11 cellular contexts compared by ENCODE assay signal in the genomic region with DNA sequence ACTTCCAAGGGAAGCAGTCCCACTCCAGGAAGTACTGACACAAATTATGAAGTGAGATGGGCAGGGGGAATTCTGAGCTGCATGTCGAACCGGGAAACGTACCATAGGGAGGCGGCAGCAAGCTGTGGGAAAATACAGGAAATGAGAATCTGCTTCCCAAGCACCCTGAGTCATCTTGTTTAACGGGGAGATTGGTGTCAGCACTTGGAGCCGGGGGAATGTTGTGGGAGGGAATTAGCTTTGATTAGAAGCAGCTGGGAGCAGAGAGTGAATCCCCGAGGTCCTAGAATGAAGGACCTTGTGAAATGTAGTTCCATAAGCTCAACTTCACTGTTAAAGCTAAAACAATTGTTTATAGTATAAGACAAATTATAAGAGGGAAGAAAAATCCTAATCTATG.
DNase-seq lines count a peak whose midpoint lies in the region; ATAC-seq and TF ChIP-seq lines count a peak whose summit lies in the region.
"Had no signal": no experiment of that assay in that cellular context is flagged by ENCODE, and none has a peak within 500 bp of the region (broad histone marks: within the 10 kb centered on the region; RNA-seq: fewer than 3 reads in every experiment).

No MANE protein-coding gene starts in this region.

- peak overlapping the region; percentile 86 for H3K27ac Mint-ChIP-seq in WTC11
- H3K27ac Mint-ChIP-seq: natural killer cell treated with Interleukin-12 subunit alpha and Interleukin-12 subunit beta and Interleukin-15 and Interleukin-18, amount 100 ng/mL, for 72 hours; stimulated activated naive CD8-positive, alpha-beta T cell treated with anti-CD3 and anti-CD28 coated beads, Interleukin-15, Interleukin-2, amounts not matched to agents 100 ng/mL and 50 ng/mL, for 24 hours had no signal

- TF ChIP-seq CTCF in WTC11 (IDR thresholded peaks at IDR 0.05), result no peak

- H3K4me3 Mint-ChIP-seq in WTC11, result no peak overlapping the region
- H3K4me3 Mint-ChIP-seq: natural killer cell treated with Interleukin-12 subunit alpha and Interleukin-12 subunit beta and Interleukin-15 and Interleukin-18, amount 100 ng/mL, for 72 hours; stimulated activated naive CD8-positive, alpha-beta T cell treated with anti-CD3 and anti-CD28 coated beads, Interleukin-15, Interleukin-2, amounts not matched to agents 100 ng/mL and 50 ng/mL, for 24 hours had no signal

- CTCF ChIA-PET in WTC11 (lab: Charles Lee), result interaction anchor here (0.8 to 1.3 kb wide), 3 partner anchors 8 to 197 kb away, joined by 3 read pairs; no protein-coding TSS in a partner anchor

- ATAC-seq in WTC11 (no peak; the same call in 1 of the 2 replicates), GM18870 (IDR thresholded peaks at IDR 0.05; ENCODE audit: unreplicated experiment) (no peak), HG03280 (IDR thresholded peaks at IDR 0.05; ENCODE audit: unreplicated experiment) (no peak), GM18517 (IDR thresholded peaks at IDR 0.05; ENCODE audit: unreplicated experiment) (no peak)
- ATAC-seq: natural killer cell treated with Interleukin-12 subunit alpha and Interleukin-12 subunit beta and Interleukin-15 and Interleukin-18, amount 100 ng/mL, for 72 hours had no signal

- POLR2A ChIA-PET in WTC11 (lab: Charles Lee), result interaction anchor here (0.6 to 0.8 kb wide), 2 partner anchors 17 to 74 kb away, joined by 3 to 8 read pairs; no protein-coding TSS in a partner anchor

- peak; percentile 98 for DNase-seq in ELR (ENCODE audit: low read depth)
- no peak for DNase-seq in WTC11 (ENCODE audit: low spot score)
- peak; percentile 87 for DNase-seq in glomerular endothelial cell (ENCODE audit: extremely low read depth, low read depth, low spot score)
- DNase-seq in renal cortical epithelial cell (ENCODE audit: low read depth), result peak; percentile 93
- DNase-seq in NCI-H1048 (lab: John Stamatoyannopoulos, UW), result no peak
- DNase-seq: H7 had no signal

- peaks cover 53% of the 10 kb centered on the region for H3K4me1 Mint-ChIP-seq in WTC11

- peaks cover 26% of the 10 kb centered on the region for H3K9me3 Mint-ChIP-seq in WTC11
- H3K9me3 Mint-ChIP-seq: natural killer cell treated with Interleukin-12 subunit alpha and Interleukin-12 subunit beta and Interleukin-15 and Interleukin-18, amount 100 ng/mL, for 72 hours; stimulated activated naive CD8-positive, alpha-beta T cell treated with anti-CD3 and anti-CD28 coated beads, Interleukin-15, Interleukin-2, amounts not matched to agents 100 ng/mL and 50 ng/mL, for 24 hours had no signal

- peaks cover 4% of the 10 kb centered on the region; the same call in 1 of the 2 replicates for H3K27me3 Mint-ChIP-seq in WTC11 (ENCODE audit: low read depth)

- peaks cover 12% of the 10 kb centered on the region for H3K36me3 Mint-ChIP-seq in WTC11
- H3K36me3 Mint-ChIP-seq: natural killer cell treated with Interleukin-12 subunit alpha and Interleukin-12 subunit beta and Interleukin-15 and Interleukin-18, amount 100 ng/mL, for 72 hours had no signal

TF ChIP-seq in WTC11, 78 proteins besides CTCF, POLR2A, EP300 and RAD21:
- TF ChIP-seq FOXP1 (CRISPR knock-in tag; IDR thresholded peaks at IDR 0.05; ENCODE audit: borderline replicate concordance), result no peak
- no peak for TF ChIP-seq GRHL2 (CRISPR knock-in tag; IDR thresholded peaks at IDR 0.05; ENCODE audit: insufficient replicate concordance, severe bottlenecking)
- no peak for TF ChIP-seq ZNF281 (CRISPR knock-in tag; IDR thresholded peaks at IDR 0.05)
TF ChIP-seq in WTC11: peak in this region for 0.

Comparison
In these comparisons a context has a peak if more than half of its experiments do, and no peak if none do; other contexts are left out.
1. DNase-seq: peak in ELR (single experiment), glomerular endothelial cell (single experiment) and renal cortical epithelial cell (single experiment); none in WTC11 (single experiment) and NCI-H1048 (single experiment).